Comparison of ENCODE assay signal across 24 cellular contexts in genomic region chr14:53748691-53749090, GRCh38.
DNase-seq lines count a peak whose midpoint lies in the region; ATAC-seq and TF ChIP-seq lines count a peak whose summit lies in the region.
"Had no signal": no experiment of that assay in that cellular context is flagged by ENCODE, and none has a peak within 500 bp of the region (broad histone marks: within the 10 kb centered on the region; RNA-seq: fewer than 3 reads in every experiment).

No MANE protein-coding gene starts in this region.

- H3K4me1 ChIP-seq in body of pancreas, result no peaks in the 10 kb centered on the region
- H3K4me1 ChIP-seq: BLaER1 had no signal

- no peaks in the 10 kb centered on the region for H3K9me3 ChIP-seq in body of pancreas
- H3K9me3 ChIP-seq: SJCRH30 had no signal

- intact Hi-C loops in body of pancreas (cut with DNase I), result no loop called here

- DNase-seq in ACHN (peak; percentile 45), body of pancreas (no peak), left kidney (ENCODE audit: low read depth, low spot score) (peak; percentile 45), RKO (ENCODE audit: low spot score) (no peak), islet precursor cell (no peak), NCI-H2171 (lab: John Stamatoyannopoulos, UW) (no peak)
- DNase-seq: 8988T; CD4-positive, CD25-positive, alpha-beta regulatory T cell; DMS53; H7; NCI-H1092 treated with DMSO at 0.1 percent for 48 hours; NCI-H1436; NCI-H187; NCI-H2081 treated with DMSO at 0.1 percent for 48 hours; NCI-H2171 treated with DMSO at 0.1 percent for 48 hours; NCI-H524; NCI-H774; SJCRH30 had no signal

- no peak overlapping the region for H3K4me3 ChIP-seq in body of pancreas
- H3K4me3 ChIP-seq: BLaER1, SJCRH30 had no signal

- ATAC-seq in HG02981 (IDR thresholded peaks at IDR 0.05; ENCODE audit: unreplicated experiment) (peak; percentile 64), body of pancreas (peak; percentile 67), GM21447 (IDR thresholded peaks at IDR 0.05; ENCODE audit: unreplicated experiment) (no peak)
- ATAC-seq: Right ventricle myocardium inferior, SK-N-SH treated with all-trans-retinoic acid at 6 μM for 48 hours had no signal

- no peak for TF ChIP-seq POLR2A in body of pancreas (IDR thresholded peaks at IDR 0.05)

- no peak for TF ChIP-seq CTCF in body of pancreas (IDR thresholded peaks at IDR 0.05)

- no peaks in the 10 kb centered on the region for H3K27me3 ChIP-seq in body of pancreas
- H3K27me3 ChIP-seq: BLaER1, SJCRH30 had no signal

- in situ Hi-C loops in ACHN (cut with HindIII; ENCODE audit: low pct_ligation_motif_present, low pct_unique_long_range_greater_than_20kb, low sequenced_read_pairs), result no loop called here

- H3K27ac ChIP-seq in body of pancreas, result peak overlapping the region in 1 of 4 donors; percentile 42
- H3K27ac ChIP-seq: BLaER1, HL-60, SJCRH30 had no signal

- WGBS in body of pancreas, 2 donors, result 38 to 42% methylated on average over 1 of the region's 1 CpG

- no peaks in the 10 kb centered on the region for H3K36me3 ChIP-seq in body of pancreas (replicated peaks in 1 of 2; ENCODE audit: insufficient read depth in 1 of 2, low read depth in 2 of 2)
- H3K36me3 ChIP-seq: BLaER1, SJCRH30 had no signal

Comparison
In these comparisons a context has a peak if more than half of its experiments do, and no peak if none do; other contexts are left out.
1. DNase-seq: peak in ACHN (single experiment) and left kidney (single experiment); none in body of pancreas (0 of 4), RKO (single experiment), islet precursor cell (single experiment) and NCI-H2171 (single experiment).